In genomic region chr14:69673099-69673498, GRCh38 we compare ENCODE assay signal across 10 cellular contexts.
DNase-seq lines count a peak whose midpoint lies in the region; ATAC-seq, FAIRE-seq and TF ChIP-seq lines count a peak whose summit lies in the region.
"Had no signal": no experiment of that assay in that cellular context is flagged by ENCODE, and none has a peak within 500 bp of the region (broad histone marks: within the 10 kb centered on the region; RNA-seq: fewer than 3 reads in every experiment).

No MANE protein-coding gene starts in this region.

- H3K9me3 ChIP-seq in colonic mucosa (no peaks in the 10 kb centered on the region), tibial artery (no peaks in the 10 kb centered on the region)

- no peaks in the 10 kb centered on the region for H3K36me3 ChIP-seq in colonic mucosa
- no peaks in the 10 kb centered on the region for H3K36me3 ChIP-seq in tibial artery

- no peak for TF ChIP-seq CTCF in colonic mucosa (IDR thresholded peaks at IDR 0.05)
- no peak for TF ChIP-seq CTCF in tibial artery (IDR thresholded peaks at IDR 0.05)

- CTCF ChIA-PET in activated naive CD4-positive, alpha-beta T cell treated with anti-CD3 and anti-CD28 coated beads for 36 hours (lab: Charles Lee) = interaction anchor here (1.2 to 2.6 kb wide), 7 partner anchors 10 to 69 kb away, joined by 3 to 8 read pairs (median 6); no protein-coding TSS in a partner anchor

- H3K27me3 ChIP-seq in colonic mucosa (no peaks in the 10 kb centered on the region), tibial artery (no peaks in the 10 kb centered on the region)

- peak overlapping the region in 1 of 2 donors; percentile 73 for H3K9ac ChIP-seq in colonic mucosa (ENCODE audit: low read depth in 2 of 2, low read length in 2 of 2)

- H3K27ac ChIP-seq in colonic mucosa = peak overlapping the region; percentile 58
- H3K27ac ChIP-seq in tibial artery = peak overlapping the region; percentile 56 to 67

- no peak for FAIRE-seq in urothelium cell line (lab: Jason Lieb, UNC)

- DNase-seq in activated naive CD4-positive, alpha-beta T cell treated with anti-CD3 and anti-CD28 coated beads for 36 hours = peak; percentile 37
- DNase-seq in activated naive CD4-positive, alpha-beta T cell treated with anti-CD3 and anti-CD28 coated beads, Interleukin-2, amount 50 U/mL, for 16 hours = no peak
- no peak for DNase-seq in colonic mucosa
- DNase-seq in tibial artery = no peak
- no peak for DNase-seq in NCI-H1436 treated with DMSO at 0.1 percent for 48 hours (lab: John Stamatoyannopoulos, UW)
- no peak for DNase-seq in urothelium cell line (ENCODE audit: low spot score)
- DNase-seq: anterior cingulate cortex, SW 1271 had no signal

- peak overlapping the region; percentile 99 for H3K27ac Mint-ChIP-seq in activated naive CD4-positive, alpha-beta T cell treated with anti-CD3 and anti-CD28 coated beads for 36 hours

- peaks cover 27% of the 10 kb centered on the region for H3K36me3 Mint-ChIP-seq in activated naive CD4-positive, alpha-beta T cell treated with anti-CD3 and anti-CD28 coated beads for 36 hours (ENCODE audit: low read depth)

- H3K27me3 Mint-ChIP-seq in activated naive CD4-positive, alpha-beta T cell treated with anti-CD3 and anti-CD28 coated beads for 36 hours (ENCODE audit: low read depth) = no peaks in the 10 kb centered on the region

- peak; percentile 44 for ATAC-seq in HG03432 (IDR thresholded peaks at IDR 0.05; ENCODE audit: unreplicated experiment)
- no peak for ATAC-seq in HG03520 (IDR thresholded peaks at IDR 0.05; ENCODE audit: unreplicated experiment)

- peak overlapping the region; percentile 15 for H3K4me3 Mint-ChIP-seq in activated naive CD4-positive, alpha-beta T cell treated with anti-CD3 and anti-CD28 coated beads for 36 hours

- H3K4me3 ChIP-seq in colonic mucosa (no peak overlapping the region), tibial artery (no peak overlapping the region)

- intact Hi-C loops in activated naive CD4-positive, alpha-beta T cell treated with anti-CD3 and anti-CD28 coated beads for 36 hours (cut with micrococcal nuclease) = loop anchor here (10.0 kb wide), 2 partner anchors 278 to 1882 kb away; partner anchors contain the start of genes ERH and SLC39A9
- intact Hi-C loops in colonic mucosa (cut with DNase I) = no loop called here
- intact Hi-C loops in tibial artery (cut with DNase I; ENCODE audit: low total_unique reads) = no loop called here

- peaks cover 96% of the 10 kb centered on the region for H3K4me1 Mint-ChIP-seq in activated naive CD4-positive, alpha-beta T cell treated with anti-CD3 and anti-CD28 coated beads for 36 hours (ENCODE audit: low read depth)

- peaks cover 24% of the 10 kb centered on the region for H3K4me1 ChIP-seq in colonic mucosa
- H3K4me1 ChIP-seq in tibial artery = peaks cover 0 to 93% (median 68%) of the 10 kb centered on the region in 4 donors

- no peaks in the 10 kb centered on the region for H3K9me3 Mint-ChIP-seq in activated naive CD4-positive, alpha-beta T cell treated with anti-CD3 and anti-CD28 coated beads for 36 hours
